1 cellular context compared by ENCODE assay signal in genomic region chr17:28029033-28029432, GRCh38.
TF ChIP-seq lines count a peak whose summit lies in the region.

No MANE protein-coding gene starts in this region.

TF ChIP-seq in K562, 482 proteins besides CTCF, POLR2A, EP300 and RAD21 (continued from another document):
- TF ChIP-seq MTA1 (IDR thresholded peaks at IDR 0.05; ENCODE audit: borderline replicate concordance) (no peak), ZNF217 (CRISPR knock-in tag; IDR thresholded peaks at IDR 0.05) (no peak), SNRNP70 (optimal IDR thresholded peaks at IDR 0.05; ENCODE audit: low read depth, low read length) (no peak), ZNF561 (CRISPR knock-in tag; conservative IDR thresholded peaks at IDR 0.05) (no peak), UBTF (IDR thresholded peaks at IDR 0.05; ENCODE audit: borderline replicate concordance in 1 of 2, low read depth in 2 of 2, low read length in 2 of 2) (no peak), CBFA2T3 (IDR thresholded peaks at IDR 0.05) (peak; percentile 81), IRF1 (CRISPR knock-in tag; IDR thresholded peaks at IDR 0.05; ENCODE audit: borderline replicate concordance) (no peak), RBFOX2 (IDR thresholded peaks at IDR 0.05; ENCODE audit: low read depth, low read length) (no peak), ZBTB43 (CRISPR knock-in tag; IDR thresholded peaks at IDR 0.05) (no peak), NR2C1 (IDR thresholded peaks at IDR 0.05) (no peak), NR2C1 (tag; IDR thresholded peaks at IDR 0.05) (no peak), POLR2G (IDR thresholded peaks at IDR 0.05; ENCODE audit: low read depth, low read length) (no peak), MXI1 (IDR thresholded peaks at IDR 0.05; ENCODE audit: low read depth, low read length) (no peak), CBFA2T2 (conservative IDR thresholded peaks at IDR 0.05) (peak; percentile 65), IFI16 (CRISPR knock-in tag; IDR thresholded peaks at IDR 0.05) (no peak), ZBTB9 (CRISPR knock-in tag; IDR thresholded peaks at IDR 0.05) (peak; percentile 48; the same call in 1 of the 2 replicates), ELK3 (CRISPR knock-in tag; IDR thresholded peaks at IDR 0.05) (no peak), HIVEP1 (CRISPR knock-in tag; IDR thresholded peaks at IDR 0.05) (no peak), ZNF79 (CRISPR knock-in tag; IDR thresholded peaks at IDR 0.05; ENCODE audit: low read depth) (no peak), ZNF444 (CRISPR knock-in tag; IDR thresholded peaks at IDR 0.05) (no peak), RCOR1 (IDR thresholded peaks at IDR 0.05; ENCODE audit: borderline replicate concordance in 1 of 2, low read depth in 2 of 2, low read length in 2 of 2) (peak in 1 of 2 experiments; percentile 71; a peak in 2 of 4 replicates), DACH1 (IDR thresholded peaks at IDR 0.05; ENCODE audit: partially characterized antibody) (no peak), FOXK1 (CRISPR knock-in tag; IDR thresholded peaks at IDR 0.05; ENCODE audit: borderline replicate concordance) (no peak), SREBF2 (CRISPR knock-in tag; IDR thresholded peaks at IDR 0.05) (no peak), NEUROD1 (IDR thresholded peaks at IDR 0.05; ENCODE audit: borderline replicate concordance, low read depth, low read length, partially characterized antibody) (no peak), XRCC5 (IDR thresholded peaks at IDR 0.05; ENCODE audit: low read depth, low read length) (no peak), NR3C1 (CRISPR knock-in tag; IDR thresholded peaks at IDR 0.05) (no peak), SMARCA5 (IDR thresholded peaks at IDR 0.05) (no peak), ZNF24 (IDR thresholded peaks at IDR 0.05) (peak; percentile 95), THRB (CRISPR knock-in tag; conservative IDR thresholded peaks at IDR 0.05) (no peak), RBM15 (IDR thresholded peaks at IDR 0.05; ENCODE audit: insufficient read depth, low read length) (no peak), ZFPM2 (CRISPR knock-in tag; IDR thresholded peaks at IDR 0.05) (no peak), PRMT5 (CRISPR knock-in tag; IDR thresholded peaks at IDR 0.05) (no peak), ZBTB12 (CRISPR knock-in tag; IDR thresholded peaks at IDR 0.05) (0 out of 2 replicates have a peak, but pooled peaks have one; percentile 12), JUND (IDR thresholded peaks at IDR 0.05; ENCODE audit: borderline replicate concordance, low read depth, low read length) (no peak; the same call in 1 of the 2 replicates), JUND (tag; IDR thresholded peaks at IDR 0.05; ENCODE audit: borderline replicate concordance, low read depth, low read length) (peak; percentile 24; the same call in 1 of the 3 replicates), ZNF3 (CRISPR knock-in tag; IDR thresholded peaks at IDR 0.05) (no peak), SRF (CRISPR knock-in tag; IDR thresholded peaks at IDR 0.05) (no peak), TEAD1 (CRISPR knock-in tag; IDR thresholded peaks at IDR 0.05) (no peak), HMGN3 (IDR thresholded peaks at IDR 0.05; ENCODE audit: borderline replicate concordance, extremely low read depth, insufficient read length, low read depth, low read length) (no peak), RREB1 (CRISPR knock-in tag; IDR thresholded peaks at IDR 0.05) (no peak), ZNF512 (tag; IDR thresholded peaks at IDR 0.05) (no peak)
